ENCODE assay signal across 8 cellular contexts in the genomic region with DNA sequence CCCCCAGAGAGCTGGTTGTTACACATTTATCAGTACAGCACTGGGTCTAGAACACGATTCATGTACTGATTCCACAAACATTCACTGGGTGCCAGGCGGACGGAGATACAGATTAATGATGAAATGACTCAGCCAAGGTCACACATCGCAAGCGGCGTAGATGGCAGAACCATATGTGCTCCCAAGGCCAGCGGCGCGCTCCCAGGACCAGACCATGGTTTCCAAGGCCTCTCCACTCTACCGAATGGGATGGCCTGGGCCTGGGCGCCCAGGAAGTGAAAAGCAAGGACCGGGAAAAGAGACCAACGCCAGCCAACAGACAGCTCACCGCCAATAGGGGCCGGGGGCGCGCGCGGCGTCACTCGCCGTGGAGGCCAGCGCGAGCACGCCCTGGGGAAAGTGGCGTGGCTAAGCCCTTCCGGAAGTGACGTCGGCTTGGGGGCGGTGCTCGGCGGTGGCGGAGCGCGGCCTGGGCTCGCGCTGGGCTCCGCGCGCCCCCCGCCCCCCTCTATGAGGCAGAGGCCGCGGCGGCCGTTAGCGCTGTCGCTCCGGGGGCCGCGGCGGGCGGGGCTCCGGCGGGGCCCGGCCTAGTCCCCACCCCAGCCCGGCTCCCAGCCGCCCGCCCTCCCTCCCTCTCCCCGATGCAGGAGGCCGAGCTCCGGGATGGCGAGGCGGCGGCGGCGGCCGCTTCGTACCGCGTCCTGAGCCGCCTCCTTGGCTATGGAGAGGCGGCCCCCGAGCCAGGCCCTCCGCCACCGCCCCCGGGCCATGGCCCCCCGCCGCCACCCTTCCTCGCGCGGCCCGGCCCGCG. TPM values are rescaled to one million over a fixed set of nuclear protein-coding genes. Genes with fewer than 3 reads are reported as not detected.
DNase-seq lines count a peak whose midpoint lies in the region; ATAC-seq and TF ChIP-seq lines count a peak whose summit lies in the region.

A gene with protein sequence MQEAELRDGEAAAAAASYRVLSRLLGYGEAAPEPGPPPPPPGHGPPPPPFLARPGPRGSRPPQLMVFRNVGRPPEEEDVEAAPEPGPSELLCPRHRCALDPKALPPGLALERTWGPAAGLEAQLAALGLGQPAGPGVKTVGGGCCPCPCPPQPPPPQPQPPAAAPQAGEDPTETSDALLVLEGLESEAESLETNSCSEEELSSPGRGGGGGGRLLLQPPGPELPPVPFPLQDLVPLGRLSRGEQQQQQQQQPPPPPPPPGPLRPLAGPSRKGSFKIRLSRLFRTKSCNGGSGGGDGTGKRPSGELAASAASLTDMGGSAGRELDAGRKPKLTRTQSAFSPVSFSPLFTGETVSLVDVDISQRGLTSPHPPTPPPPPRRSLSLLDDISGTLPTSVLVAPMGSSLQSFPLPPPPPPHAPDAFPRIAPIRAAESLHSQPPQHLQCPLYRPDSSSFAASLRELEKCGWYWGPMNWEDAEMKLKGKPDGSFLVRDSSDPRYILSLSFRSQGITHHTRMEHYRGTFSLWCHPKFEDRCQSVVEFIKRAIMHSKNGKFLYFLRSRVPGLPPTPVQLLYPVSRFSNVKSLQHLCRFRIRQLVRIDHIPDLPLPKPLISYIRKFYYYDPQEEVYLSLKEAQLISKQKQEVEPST (plus strand): TSS at position 433 of the 811 bp plus-strand sequence. CDS start 209 bp downstream, at position 642.

- WGBS in ectodermal cell, 2 experiments, result 9% methylated on average over 83 to 84 of the region's 84 CpGs

- peaks cover 36% of the 10 kb centered on the region for H3K4me1 Mint-ChIP-seq in activated CD4-positive, alpha-beta memory T cell treated with anti-CD3 and anti-CD28 coated beads, Interleukin-2, amount 10 ng/mL, durations not matched to agents 7 days and 5 days

- H3K27ac Mint-ChIP-seq in activated CD4-positive, alpha-beta memory T cell treated with anti-CD3 and anti-CD28 coated beads, Interleukin-2, amount 10 ng/mL, durations not matched to agents 7 days and 5 days, result peak within 1 kb of the TSS; percentile 86

- H3K27ac ChIP-seq in ectodermal cell (ENCODE audit: insufficient read depth, low read depth, low read length, poor library complexity, severe bottlenecking) (peak within 1 kb of the TSS; percentile 41), lower lobe of right lung (peak within 1 kb of the TSS; percentile 83)

- DNase-seq in CD1c-positive myeloid dendritic cell (ENCODE audit: extremely low spot score) (peak; percentile 95), NCI-H82 (lab: John Stamatoyannopoulos, UW) (peak; percentile 95), lower lobe of right lung (peak; percentile 96)
- DNase-seq in activated CD4-positive, alpha-beta memory T cell treated with anti-CD3 and anti-CD28 coated beads, Interleukin-2, amount 10 ng/mL, durations not matched to agents 7 days and 5 days, result peak; percentile 91
- peak; percentile 79 to 94 (median 81) for DNase-seq in stimulated activated CD4-positive, alpha-beta T cell treated with anti-CD3 and anti-CD28 coated beads, TNF-alpha, amount 100 ng/mL, for 1 hour (ENCODE audit: low read depth in 3 of 3, low spot score in 1 of 3)

- H3K4me1 ChIP-seq in ectodermal cell (ENCODE audit: control insufficient read depth, insufficient read depth, low read length), result peaks cover 14% of the 10 kb centered on the region
- H3K4me1 ChIP-seq in lower lobe of right lung, result peaks cover 28% of the 10 kb centered on the region

- H3K27me3 Mint-ChIP-seq in activated CD4-positive, alpha-beta memory T cell treated with anti-CD3 and anti-CD28 coated beads, Interleukin-2, amount 10 ng/mL, durations not matched to agents 7 days and 5 days, result no peaks in the 10 kb centered on the region

- peak within 1 kb of the TSS; percentile 81 for H3K4me3 Mint-ChIP-seq in activated CD4-positive, alpha-beta memory T cell treated with anti-CD3 and anti-CD28 coated beads, Interleukin-2, amount 10 ng/mL, durations not matched to agents 7 days and 5 days

- CTCF ChIA-PET in activated CD4-positive, alpha-beta memory T cell treated with anti-CD3 and anti-CD28 coated beads, Interleukin-2, amount 10 ng/mL, durations not matched to agents 7 days and 5 days (lab: Charles Lee), result interaction anchor here (0.6 to 5.9 kb wide), 8 partner anchors 15 to 72 kb away, joined by 3 to 150 read pairs (median 4); no protein-coding TSS in a partner anchor

- peak; percentile 70 for ATAC-seq in GM19438 (IDR thresholded peaks at IDR 0.05; ENCODE audit: low read depth, unreplicated experiment)
- peak; percentile 77 for ATAC-seq in HG03571 (IDR thresholded peaks at IDR 0.05; ENCODE audit: unreplicated experiment)
- peak; percentile 97 for ATAC-seq in lower lobe of right lung

- no peaks in the 10 kb centered on the region for H3K9me3 ChIP-seq in ectodermal cell (ENCODE audit: control insufficient read depth, low read length)
- H3K9me3 ChIP-seq in lower lobe of right lung, result no peaks in the 10 kb centered on the region

- peaks cover 6% of the 10 kb centered on the region for H3K27me3 ChIP-seq in ectodermal cell (ENCODE audit: control insufficient read depth, insufficient read depth, low read length, poor library complexity, severe bottlenecking)
- no peaks in the 10 kb centered on the region for H3K27me3 ChIP-seq in lower lobe of right lung (ENCODE audit: low read depth)

- TF ChIP-seq CTCF in lower lobe of right lung (IDR thresholded peaks at IDR 0.05), result no peak

- intact Hi-C loops in lower lobe of right lung (cut with DNase I), result loop anchor here (10.0 kb wide), 1 partner anchor 53 kb away; no protein-coding TSS in a partner anchor

- H3K4me3 ChIP-seq in ectodermal cell (ENCODE audit: insufficient read depth, low read depth, low read length) (peak within 1 kb of the TSS; percentile 84), lower lobe of right lung (peak within 1 kb of the TSS; percentile 86)

- POLR2A ChIA-PET in activated CD4-positive, alpha-beta memory T cell treated with anti-CD3 and anti-CD28 coated beads, Interleukin-2, amount 10 ng/mL, durations not matched to agents 7 days and 5 days (lab: Charles Lee), result interaction anchor here (0.9 to 1.5 kb wide), 3 partner anchors 25 to 848 kb away, joined by 3 to 4 read pairs (median 4); a partner anchor contains a TSS

- no peaks in the 10 kb centered on the region for H3K36me3 Mint-ChIP-seq in activated CD4-positive, alpha-beta memory T cell treated with anti-CD3 and anti-CD28 coated beads, Interleukin-2, amount 10 ng/mL, durations not matched to agents 7 days and 5 days (ENCODE audit: low read depth)

- H3K9me3 Mint-ChIP-seq in activated CD4-positive, alpha-beta memory T cell treated with anti-CD3 and anti-CD28 coated beads, Interleukin-2, amount 10 ng/mL, durations not matched to agents 7 days and 5 days, result no peaks in the 10 kb centered on the region

- no peaks in the 10 kb centered on the region for H3K36me3 ChIP-seq in ectodermal cell (ENCODE audit: control insufficient read depth, insufficient read depth, low read length)
- no peaks in the 10 kb centered on the region for H3K36me3 ChIP-seq in lower lobe of right lung

RNA-seq across cellular contexts. Expression of the gene that starts here (rescaled TPM):
- total RNA-seq in activated CD4-positive, alpha-beta memory T cell treated with anti-CD3 and anti-CD28 coated beads, Interleukin-2, amount 10 ng/mL, durations not matched to agents 7 days and 5 days, result 10 to 100 TPM; 14.1 to 15.0 TPM
- 20.6 TPM for polyA plus RNA-seq in ectodermal cell (2013, experiment 1 of 4)
- polyA plus RNA-seq in ectodermal cell (2013, experiment 2 of 4), result 21.6 TPM
- 12.8 TPM for polyA plus RNA-seq in ectodermal cell (2013, experiment 3 of 4)
- polyA plus RNA-seq in ectodermal cell (2013, experiment 4 of 4), result 16.4 TPM
- 23.0 TPM for total RNA-seq in lower lobe of right lung

Comparison
In these comparisons a context has a peak if more than half of its experiments do, and no peak if none do; other contexts are left out.
1. Peak in every context shown above with its lines: DNase-seq, ATAC-seq, H3K4me3 ChIP-seq and H3K27ac ChIP-seq.